Comparison of ENCODE assay signal across 10 cellular contexts in genomic region chr9:97528529-97529230, GRCh38. TPM values are rescaled to one million over a fixed set of nuclear protein-coding genes. Genes with fewer than 3 reads are reported as not detected.
DNase-seq lines count a peak whose midpoint lies in the region; ATAC-seq and TF ChIP-seq lines count a peak whose summit lies in the region.
"Had no signal": no experiment of that assay in that cellular context is flagged by ENCODE, and none has a peak within 500 bp of the region (broad histone marks: within the 10 kb centered on the region; RNA-seq: fewer than 3 reads in every experiment).

No MANE protein-coding gene starts in this region.

- 80% methylated on average over 8 of the region's 8 CpGs for WGBS in prostate gland

- intact Hi-C loops in left cardiac atrium (cut with DNase I) = loop anchor here in 1 of 2 donors (10.0 kb wide), 1 partner anchor 66 kb away; no protein-coding TSS in a partner anchor
- intact Hi-C loops in prostate gland (cut with DNase I) = no loop called here

- H3K27ac ChIP-seq in prostate gland = peak overlapping the region; percentile 23 to 34
- H3K27ac ChIP-seq: body of pancreas had no signal

- no peaks in the 10 kb centered on the region for H3K36me3 ChIP-seq in prostate gland

- H3K27me3 ChIP-seq in prostate gland (replicated peaks; ENCODE audit: insufficient read depth) = no peaks in the 10 kb centered on the region
- H3K27me3 ChIP-seq: body of pancreas had no signal

- TF ChIP-seq CTCF in GM12873 (IDR thresholded peaks at IDR 0.05; ENCODE audit: insufficient read depth, low read depth, low read length, missing control alignments) (peak; percentile 6), prostate gland (IDR thresholded peaks at IDR 0.05) (no peak)

- ATAC-seq in left cardiac atrium (peak; percentile 72 to 73), GM19328 (IDR thresholded peaks at IDR 0.05; ENCODE audit: unreplicated experiment) (no peak), GM21786 (IDR thresholded peaks at IDR 0.05; ENCODE audit: unreplicated experiment) (no peak)
- ATAC-seq: body of pancreas had no signal

- H3K9me3 ChIP-seq in prostate gland = no peaks in the 10 kb centered on the region
- H3K9me3 ChIP-seq: body of pancreas had no signal

- TF ChIP-seq POLR2A in prostate gland (IDR thresholded peaks at IDR 0.05) = no peak

- H3K4me3 ChIP-seq in prostate gland = no peak overlapping the region
- H3K4me3 ChIP-seq: body of pancreas, skin epidermis had no signal

- H3K4me1 ChIP-seq in prostate gland (replicated peaks) = no peaks in the 10 kb centered on the region
- H3K4me1 ChIP-seq: body of pancreas had no signal

- peak; percentile 12 for DNase-seq in NCI-H460 (ENCODE audit: extremely low read depth, low read depth)
- DNase-seq in left cardiac atrium = no peak
- DNase-seq in prostate gland (ENCODE audit: low spot score) = no peak
- DNase-seq in NCI-H748 (lab: John Stamatoyannopoulos, UW; ENCODE audit: unreplicated experiment) = no peak
- DNase-seq in NCI-H1092 treated with DMSO at 0.1 percent for 48 hours (lab: John Stamatoyannopoulos, UW) = no peak
- DNase-seq: body of pancreas had no signal

RNA-seq across cellular contexts. Expression of gene TMOD1, which starts 27.2 kb away (rescaled TPM):
- total RNA-seq in NCI-H460 (2014; rRNA removed; shearing (Covaris generic)) = 1.9 and 2.2 TPM in 2 replicates
- polyA plus RNA-seq in NCI-H460 (2014; cell fraction: nucleus; rRNA removed) = 1.3 and 1.7 TPM in 2 replicates
- total RNA-seq in left cardiac atrium (100 to 1,000 TPM; 142 to 149 TPM), prostate gland (1 to 10 TPM; 7.0 to 8.0 TPM)

Comparison
In these comparisons a context has a peak if more than half of its experiments do, and no peak if none do; other contexts are left out.
1. ATAC-seq: peak in left cardiac atrium (2 of 2); none in GM19328 (single experiment) and GM21786 (single experiment).
2. RNA of gene TMOD1, which starts 27.2 kb away (total RNA-seq): 142 to 149 TPM in left cardiac atrium; 7.0 to 8.0 TPM in prostate gland and 1.9 to 2.2 TPM in NCI-H460; every median in the first group is over 10 times any median in the second.